Comparison of ENCODE assay signal across 18 cellular contexts in the genomic region with DNA sequence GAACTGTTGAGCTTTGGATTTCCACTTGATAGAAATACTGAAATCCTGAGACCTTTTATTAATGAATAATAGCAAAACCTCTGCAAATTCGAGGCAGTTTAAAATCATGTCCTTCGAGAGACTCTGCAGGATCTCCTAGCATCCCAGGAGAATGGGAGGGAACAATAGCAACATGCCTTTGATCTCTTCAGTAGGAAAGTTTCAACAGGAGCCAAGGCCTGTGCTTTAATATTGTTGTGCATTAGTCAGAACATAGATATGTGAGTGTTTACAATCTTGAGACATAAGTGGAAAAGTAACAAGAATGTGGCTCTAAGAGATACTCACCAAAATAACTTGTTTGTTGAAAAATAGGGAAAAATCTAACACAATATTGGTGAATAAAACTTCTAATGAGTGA.
DNase-seq lines count a peak whose midpoint lies in the region; ATAC-seq, FAIRE-seq and TF ChIP-seq lines count a peak whose summit lies in the region.
"Had no signal": no experiment of that assay in that cellular context is flagged by ENCODE, and none has a peak within 500 bp of the region (broad histone marks: within the 10 kb centered on the region; RNA-seq: fewer than 3 reads in every experiment).

No MANE protein-coding gene starts in this region.

- no peak for TF ChIP-seq POLR2A in Peyer's patch (IDR thresholded peaks at IDR 0.05)

- 46 to 47% (median 46%) methylated on average over 2 of the region's 2 CpGs for WGBS in psoas muscle, 3 donors

- DNase-seq in EL (peak; percentile 52), LHCN-M2 (ENCODE audit: low read depth) (peak; percentile 32), bronchial epithelial cell (ENCODE audit: low read depth) (peak; percentile 43), left lung (no peak), Peyer's patch (no peak), ascending aorta (ENCODE audit: low spot score in 2 of 2) (no peak), psoas muscle (no peak)
- DNase-seq: activated CD4-positive, alpha-beta T cell treated with anti-CD3 and anti-CD28 coated beads for 1 hour; heart right ventricle; MM.1S; naive B cell; NCI-H1694; ovary; stimulated activated CD4-positive, alpha-beta T cell treated with anti-CD3 and anti-CD28 coated beads, Interleukin-2, amount 100 ng/mL, for 24 hours; T-helper 2 cell had no signal

- ATAC-seq in left lung (peak; percentile 79), psoas muscle (no peak), GM18861 (IDR thresholded peaks at IDR 0.05; ENCODE audit: unreplicated experiment) (no peak)
- ATAC-seq: heart right ventricle had no signal

- no peak for FAIRE-seq in bronchial epithelial cell (lab: Jason Lieb, UNC)
- FAIRE-seq: urothelium cell line had no signal

- TF ChIP-seq CTCF in bronchial epithelial cell (IDR thresholded peaks at IDR 0.05; ENCODE audit: insufficient read depth, low read length, severe bottlenecking) = no peak
- TF ChIP-seq CTCF in left lung (IDR thresholded peaks at IDR 0.05) = no peak
- TF ChIP-seq CTCF in Peyer's patch (IDR thresholded peaks at IDR 0.05) = no peak
- TF ChIP-seq CTCF in ascending aorta (IDR thresholded peaks at IDR 0.05) = no peak
- no peak for TF ChIP-seq CTCF in psoas muscle (IDR thresholded peaks at IDR 0.05)

- H3K9me3 ChIP-seq in left lung = peaks cover 0 to 3% of the 10 kb centered on the region in 2 donors
- no peaks in the 10 kb centered on the region for H3K9me3 ChIP-seq in Peyer's patch
- no peaks in the 10 kb centered on the region for H3K9me3 ChIP-seq in ascending aorta
- H3K9me3 ChIP-seq in psoas muscle = peaks cover 5% of the 10 kb centered on the region
- H3K9me3 ChIP-seq: ovary had no signal

- H3K27ac ChIP-seq in left lung (no peak overlapping the region), Peyer's patch (no peak overlapping the region), ascending aorta (no peak overlapping the region), psoas muscle (no peak overlapping the region)
- H3K27ac ChIP-seq: esophagus muscularis mucosa, heart right ventricle, ovary had no signal

- H3K4me1 ChIP-seq in left lung (no peaks in the 10 kb centered on the region), Peyer's patch (peaks cover 0 to 10% (median 4%) of the 10 kb centered on the region in 4 donors), ascending aorta (no peaks in the 10 kb centered on the region), psoas muscle (no peaks in the 10 kb centered on the region)
- H3K4me1 ChIP-seq: esophagus muscularis mucosa had no signal

- H3K36me3 ChIP-seq in bronchial epithelial cell (ENCODE audit: control insufficient read depth, insufficient read depth, low read length) (no peaks in the 10 kb centered on the region), left lung (no peaks in the 10 kb centered on the region), Peyer's patch (no peaks in the 10 kb centered on the region), ascending aorta (no peaks in the 10 kb centered on the region), psoas muscle (ENCODE audit: insufficient read depth in 1 of 2, low read depth in 1 of 2) (no peaks in the 10 kb centered on the region)
- H3K36me3 ChIP-seq: esophagus muscularis mucosa, heart right ventricle, ovary had no signal

- no peaks in the 10 kb centered on the region for H3K27me3 ChIP-seq in bronchial epithelial cell (ENCODE audit: control insufficient read depth, insufficient read depth, low read length)
- H3K27me3 ChIP-seq in left lung = no peaks in the 10 kb centered on the region
- no peaks in the 10 kb centered on the region for H3K27me3 ChIP-seq in Peyer's patch
- no peaks in the 10 kb centered on the region for H3K27me3 ChIP-seq in ascending aorta
- H3K27me3 ChIP-seq in psoas muscle (ENCODE audit: insufficient read depth in 3 of 3, low read length in 2 of 3) = no peaks in the 10 kb centered on the region
- H3K27me3 ChIP-seq: esophagus muscularis mucosa, heart right ventricle, ovary had no signal

- no peak overlapping the region for H3K4me3 ChIP-seq in bronchial epithelial cell (ENCODE audit: low read depth, low read length)
- H3K4me3 ChIP-seq in left lung = no peak overlapping the region
- H3K4me3 ChIP-seq in Peyer's patch = no peak overlapping the region
- H3K4me3 ChIP-seq in ascending aorta = no peak overlapping the region
- no peak overlapping the region for H3K4me3 ChIP-seq in psoas muscle
- H3K4me3 ChIP-seq: esophagus muscularis mucosa, heart right ventricle, ovary had no signal

- intact Hi-C loops in left lung (cut with DNase I) (no loop called here), ascending aorta (cut with DNase I) (no loop called here), psoas muscle (cut with DNase I) (no loop called here)

Comparison
In these comparisons a context has a peak if more than half of its experiments do, and no peak if none do; other contexts are left out.
1. DNase-seq: peak in EL (single experiment), LHCN-M2 (single experiment) and bronchial epithelial cell (single experiment); none in left lung (0 of 2), Peyer's patch (0 of 3), ascending aorta (0 of 2) and psoas muscle (0 of 2).